In the genomic region with DNA sequence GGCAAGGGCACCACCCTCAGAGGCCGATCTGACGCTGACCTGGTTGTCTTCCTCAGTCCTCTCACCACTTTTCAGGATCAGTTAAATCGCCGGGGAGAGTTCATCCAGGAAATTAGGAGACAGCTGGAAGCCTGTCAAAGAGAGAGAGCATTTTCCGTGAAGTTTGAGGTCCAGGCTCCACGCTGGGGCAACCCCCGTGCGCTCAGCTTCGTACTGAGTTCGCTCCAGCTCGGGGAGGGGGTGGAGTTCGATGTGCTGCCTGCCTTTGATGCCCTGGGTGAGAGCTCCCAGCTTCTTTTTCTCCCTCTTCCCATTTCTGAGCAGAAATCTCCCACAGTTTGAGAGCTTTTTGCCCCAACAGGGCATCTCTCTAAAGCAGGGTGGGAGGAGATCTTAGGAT, we compare ENCODE assay signal across 9 cellular contexts. TPM values are rescaled to one million over a fixed set of nuclear protein-coding genes. Genes with fewer than 3 reads are reported as not detected.
DNase-seq lines count a peak whose midpoint lies in the region; ATAC-seq and TF ChIP-seq lines count a peak whose summit lies in the region.
"Had no signal": no experiment of that assay in that cellular context is flagged by ENCODE, and none has a peak within 500 bp of the region (broad histone marks: within the 10 kb centered on the region; RNA-seq: fewer than 3 reads in every experiment).

No MANE protein-coding gene starts in this region.

- TF ChIP-seq POLR2A in suprapubic skin (IDR thresholded peaks at IDR 0.05) = no peak

- TF ChIP-seq EP300 in suprapubic skin (IDR thresholded peaks at IDR 0.05) = no peak

- no peaks in the 10 kb centered on the region for H3K27me3 Mint-ChIP-seq in activated T-cell treated with anti-CD3 and anti-CD28 coated beads, Interleukin-2, amount 50 U/mL, for 4 hours (ENCODE audit: low read depth)
- H3K27me3 Mint-ChIP-seq in activated T-helper 17 cell treated with anti-CD3 and anti-CD28 coated beads, Interleukin-2, amount 50 U/mL, for 72 hours = no peaks in the 10 kb centered on the region

- H3K9me3 Mint-ChIP-seq in activated T-cell treated with anti-CD3 and anti-CD28 coated beads, Interleukin-2, amount 50 U/mL, for 4 hours = peaks cover 10% of the 10 kb centered on the region
- H3K9me3 Mint-ChIP-seq in activated T-helper 17 cell treated with anti-CD3 and anti-CD28 coated beads, Interleukin-2, amount 50 U/mL, for 72 hours = peaks cover 6% of the 10 kb centered on the region

- peaks cover 36% of the 10 kb centered on the region for H3K4me1 ChIP-seq in lower lobe of right lung
- H3K4me1 ChIP-seq in suprapubic skin = peaks cover 53% of the 10 kb centered on the region

- peaks cover 82% of the 10 kb centered on the region for H3K4me1 Mint-ChIP-seq in activated T-cell treated with anti-CD3 and anti-CD28 coated beads, Interleukin-2, amount 50 U/mL, for 4 hours (ENCODE audit: low read depth)
- H3K4me1 Mint-ChIP-seq in activated T-helper 17 cell treated with anti-CD3 and anti-CD28 coated beads, Interleukin-2, amount 50 U/mL, for 72 hours = peaks cover 42% of the 10 kb centered on the region

- H3K27me3 ChIP-seq in lower lobe of right lung (ENCODE audit: low read depth) (no peaks in the 10 kb centered on the region), suprapubic skin (no peaks in the 10 kb centered on the region)

- no peak overlapping the region for H3K27ac ChIP-seq in lower lobe of right lung
- no peak overlapping the region for H3K27ac ChIP-seq in suprapubic skin

- H3K36me3 ChIP-seq in lower lobe of right lung (no peaks in the 10 kb centered on the region), suprapubic skin (peaks cover 12% of the 10 kb centered on the region)

- H3K27ac Mint-ChIP-seq in activated T-helper 17 cell treated with anti-CD3 and anti-CD28 coated beads, Interleukin-2, amount 50 U/mL, for 72 hours = peak overlapping the region; percentile 80

- TF ChIP-seq CTCF in lower lobe of right lung (IDR thresholded peaks at IDR 0.05) = no peak
- TF ChIP-seq CTCF in suprapubic skin (IDR thresholded peaks at IDR 0.05) = no peak

- 65% methylated on average over 12 of the region's 12 CpGs for WGBS in suprapubic skin

- peaks cover 10% of the 10 kb centered on the region for H3K9me3 ChIP-seq in lower lobe of right lung
- H3K9me3 ChIP-seq in suprapubic skin = peaks cover 6% of the 10 kb centered on the region

- intact Hi-C loops in lower lobe of right lung (cut with DNase I) = no loop called here

- peak overlapping the region; percentile 57 for H3K4me3 ChIP-seq in lower lobe of right lung
- peak overlapping the region; percentile 47 for H3K4me3 ChIP-seq in suprapubic skin

- peaks cover 29% of the 10 kb centered on the region for H3K36me3 Mint-ChIP-seq in activated T-cell treated with anti-CD3 and anti-CD28 coated beads, Interleukin-2, amount 50 U/mL, for 4 hours (ENCODE audit: insufficient read depth)
- peaks cover 16% of the 10 kb centered on the region for H3K36me3 Mint-ChIP-seq in activated T-helper 17 cell treated with anti-CD3 and anti-CD28 coated beads, Interleukin-2, amount 50 U/mL, for 72 hours (ENCODE audit: low read depth)

- DNase-seq in activated T-cell treated with anti-CD3 and anti-CD28 coated beads, Interleukin-2, amount 50 U/mL, for 4 hours = peak; percentile 11
- no peak for DNase-seq in activated T-cell treated with anti-CD3 and anti-CD28 coated beads, Interleukin-2, amount 50 U/mL, for 1 hour
- DNase-seq in lower lobe of right lung (no peak), suprapubic skin (ENCODE audit: low spot score in 2 of 2) (no peak), NCI-H748 (lab: John Stamatoyannopoulos, UW; ENCODE audit: unreplicated experiment) (no peak), nucleus accumbens (lab: John Stamatoyannopoulos, UW) (no peak), SW 1271 (lab: John Stamatoyannopoulos, UW) (no peak)

- H3K4me3 Mint-ChIP-seq in activated T-cell treated with anti-CD3 and anti-CD28 coated beads, Interleukin-2, amount 50 U/mL, for 4 hours = peak overlapping the region; percentile 97
- H3K4me3 Mint-ChIP-seq in activated T-helper 17 cell treated with anti-CD3 and anti-CD28 coated beads, Interleukin-2, amount 50 U/mL, for 72 hours = peak overlapping the region; percentile 89

- ATAC-seq in activated T-cell treated with anti-CD3 and anti-CD28 coated beads, Interleukin-2, amount 50 U/mL, for 4 hours = peak; percentile 36 to 47
- ATAC-seq in activated T-helper 17 cell treated with anti-CD3 and anti-CD28 coated beads, Interleukin-2, amount 50 U/mL, for 72 hours (replicated peaks) = peak; percentile 52
- ATAC-seq in lower lobe of right lung = no peak
- ATAC-seq: esophagus mucosa had no signal

RNA-seq across cellular contexts. Expression of a gene that starts 1.8 kb away (rescaled TPM):
- 1 to 10 TPM; 3.2 to 7.8 (median 4.0) TPM for total RNA-seq in activated T-cell treated with anti-CD3 and anti-CD28 coated beads, Interleukin-2, amount 50 U/mL, for 4 hours
- 10 to 100 TPM; 15.6 to 20.9 TPM for total RNA-seq in activated T-helper 17 cell treated with anti-CD3 and anti-CD28 coated beads, Interleukin-2, amount 50 U/mL, for 72 hours
- total RNA-seq in lower lobe of right lung (112 TPM), suprapubic skin (10 to 100 TPM; 20.6 to 26.8 (median 23.5) TPM)

RNA-seq across cellular contexts. Expression of a gene that starts 29.7 kb away (rescaled TPM):
- total RNA-seq in activated T-cell treated with anti-CD3 and anti-CD28 coated beads, Interleukin-2, amount 50 U/mL, for 4 hours = 10 to 100 TPM in 1 of 3 donors, 1 to 10 TPM in 2; 5.5 to 13.6 (median 8.0) TPM
- total RNA-seq in activated T-helper 17 cell treated with anti-CD3 and anti-CD28 coated beads, Interleukin-2, amount 50 U/mL, for 72 hours = 10 to 100 TPM; 17.4 to 41.7 TPM
- 65.8 TPM for total RNA-seq in lower lobe of right lung
- total RNA-seq in suprapubic skin = 10 to 100 TPM; 19.5 to 30.0 (median 24.1) TPM

Comparison
In these comparisons a context has a peak if more than half of its experiments do, and no peak if none do; other contexts are left out.
1. ATAC-seq: peak in activated T-cell treated with anti-CD3 and anti-CD28 coated beads, Interleukin-2, amount 50 U/mL, for 4 hours (2 of 2) and activated T-helper 17 cell treated with anti-CD3 and anti-CD28 coated beads, Interleukin-2, amount 50 U/mL, for 72 hours (single experiment); none in lower lobe of right lung (0 of 2).